1 cellular context compared by ENCODE assay signal in the genomic region with DNA sequence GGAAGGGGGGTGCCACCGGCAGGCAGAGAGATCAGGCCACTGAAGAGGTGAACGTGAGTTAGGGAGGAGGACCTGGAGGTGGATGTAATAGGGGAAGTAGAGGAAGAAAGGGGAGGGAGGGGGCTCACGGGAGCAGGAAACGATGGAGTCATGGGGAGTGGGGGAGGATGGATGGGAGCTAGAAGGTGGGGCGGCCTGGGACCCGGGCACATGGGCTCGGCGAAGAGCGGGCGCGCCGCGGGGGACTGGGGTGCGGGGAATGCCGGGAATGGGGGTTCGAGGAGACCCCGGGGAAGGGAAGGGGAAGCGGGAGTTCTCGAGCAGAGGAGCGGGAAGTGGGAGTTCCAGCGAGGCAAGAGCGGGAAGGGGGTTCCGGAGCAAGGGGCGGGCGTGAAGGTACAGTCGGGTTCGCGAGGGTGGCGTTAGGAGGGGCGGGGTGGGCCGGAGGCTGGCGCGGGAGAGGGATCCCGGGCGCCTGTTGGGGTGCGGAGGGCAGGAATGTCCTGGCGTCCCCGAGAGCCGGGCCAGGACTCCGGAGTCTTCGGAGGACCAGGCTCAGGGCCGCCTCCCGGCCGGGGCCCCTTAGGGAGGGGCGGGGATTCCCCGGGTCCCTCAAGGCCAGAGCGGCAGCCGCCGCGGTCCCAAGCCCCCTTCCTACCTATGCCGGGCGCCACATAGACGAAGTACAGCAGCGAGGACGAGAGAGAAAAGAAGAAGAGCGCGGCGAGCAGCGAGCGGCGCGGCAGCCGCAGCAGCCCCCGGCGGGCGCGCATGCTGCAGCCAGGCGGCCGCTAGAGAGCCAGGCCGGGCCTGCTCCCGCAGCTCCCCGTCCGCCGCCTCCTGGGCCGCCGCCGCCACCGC.
A peak's percentile ranks its signal among the peaks of the same experiment; 100 is the strongest.
TF ChIP-seq lines count a peak whose summit lies in the region.

No MANE protein-coding gene starts in this region.

TF ChIP-seq in HepG2, 621 proteins besides CTCF, POLR2A, EP300 and RAD21 (continued from another document and continues in another):
- TF ChIP-seq, protein P1, sequence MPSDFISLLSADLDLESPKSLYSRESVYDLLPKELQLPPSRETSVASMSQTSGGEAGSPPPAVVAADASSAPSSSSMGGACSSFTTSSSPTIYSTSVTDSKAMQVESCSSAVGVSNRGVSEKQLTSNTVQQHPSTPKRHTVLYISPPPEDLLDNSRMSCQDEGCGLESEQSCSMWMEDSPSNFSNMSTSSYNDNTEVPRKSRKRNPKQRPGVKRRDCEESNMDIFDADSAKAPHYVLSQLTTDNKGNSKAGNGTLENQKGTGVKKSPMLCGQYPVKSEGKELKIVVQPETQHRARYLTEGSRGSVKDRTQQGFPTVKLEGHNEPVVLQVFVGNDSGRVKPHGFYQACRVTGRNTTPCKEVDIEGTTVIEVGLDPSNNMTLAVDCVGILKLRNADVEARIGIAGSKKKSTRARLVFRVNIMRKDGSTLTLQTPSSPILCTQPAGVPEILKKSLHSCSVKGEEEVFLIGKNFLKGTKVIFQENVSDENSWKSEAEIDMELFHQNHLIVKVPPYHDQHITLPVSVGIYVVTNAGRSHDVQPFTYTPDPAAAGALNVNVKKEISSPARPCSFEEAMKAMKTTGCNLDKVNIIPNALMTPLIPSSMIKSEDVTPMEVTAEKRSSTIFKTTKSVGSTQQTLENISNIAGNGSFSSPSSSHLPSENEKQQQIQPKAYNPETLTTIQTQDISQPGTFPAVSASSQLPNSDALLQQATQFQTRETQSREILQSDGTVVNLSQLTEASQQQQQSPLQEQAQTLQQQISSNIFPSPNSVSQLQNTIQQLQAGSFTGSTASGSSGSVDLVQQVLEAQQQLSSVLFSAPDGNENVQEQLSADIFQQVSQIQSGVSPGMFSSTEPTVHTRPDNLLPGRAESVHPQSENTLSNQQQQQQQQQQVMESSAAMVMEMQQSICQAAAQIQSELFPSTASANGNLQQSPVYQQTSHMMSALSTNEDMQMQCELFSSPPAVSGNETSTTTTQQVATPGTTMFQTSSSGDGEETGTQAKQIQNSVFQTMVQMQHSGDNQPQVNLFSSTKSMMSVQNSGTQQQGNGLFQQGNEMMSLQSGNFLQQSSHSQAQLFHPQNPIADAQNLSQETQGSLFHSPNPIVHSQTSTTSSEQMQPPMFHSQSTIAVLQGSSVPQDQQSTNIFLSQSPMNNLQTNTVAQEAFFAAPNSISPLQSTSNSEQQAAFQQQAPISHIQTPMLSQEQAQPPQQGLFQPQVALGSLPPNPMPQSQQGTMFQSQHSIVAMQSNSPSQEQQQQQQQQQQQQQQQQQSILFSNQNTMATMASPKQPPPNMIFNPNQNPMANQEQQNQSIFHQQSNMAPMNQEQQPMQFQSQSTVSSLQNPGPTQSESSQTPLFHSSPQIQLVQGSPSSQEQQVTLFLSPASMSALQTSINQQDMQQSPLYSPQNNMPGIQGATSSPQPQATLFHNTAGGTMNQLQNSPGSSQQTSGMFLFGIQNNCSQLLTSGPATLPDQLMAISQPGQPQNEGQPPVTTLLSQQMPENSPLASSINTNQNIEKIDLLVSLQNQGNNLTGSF (CRISPR knock-in tag; IDR thresholded peaks at IDR 0.05) = peak; percentile 73; the same call in 1 of the 2 replicates
- TF ChIP-seq, protein P2, sequence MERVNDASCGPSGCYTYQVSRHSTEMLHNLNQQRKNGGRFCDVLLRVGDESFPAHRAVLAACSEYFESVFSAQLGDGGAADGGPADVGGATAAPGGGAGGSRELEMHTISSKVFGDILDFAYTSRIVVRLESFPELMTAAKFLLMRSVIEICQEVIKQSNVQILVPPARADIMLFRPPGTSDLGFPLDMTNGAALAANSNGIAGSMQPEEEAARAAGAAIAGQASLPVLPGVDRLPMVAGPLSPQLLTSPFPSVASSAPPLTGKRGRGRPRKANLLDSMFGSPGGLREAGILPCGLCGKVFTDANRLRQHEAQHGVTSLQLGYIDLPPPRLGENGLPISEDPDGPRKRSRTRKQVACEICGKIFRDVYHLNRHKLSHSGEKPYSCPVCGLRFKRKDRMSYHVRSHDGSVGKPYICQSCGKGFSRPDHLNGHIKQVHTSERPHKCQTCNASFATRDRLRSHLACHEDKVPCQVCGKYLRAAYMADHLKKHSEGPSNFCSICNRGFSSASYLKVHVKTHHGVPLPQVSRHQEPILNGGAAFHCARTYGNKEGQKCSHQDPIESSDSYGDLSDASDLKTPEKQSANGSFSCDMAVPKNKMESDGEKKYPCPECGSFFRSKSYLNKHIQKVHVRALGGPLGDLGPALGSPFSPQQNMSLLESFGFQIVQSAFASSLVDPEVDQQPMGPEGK (CRISPR knock-in tag; IDR thresholded peaks at IDR 0.05) = peak; percentile 30; the same call in 1 of the 2 replicates
- TF ChIP-seq ZNF775 (CRISPR knock-in tag; IDR thresholded peaks at IDR 0.05; ENCODE audit: borderline replicate concordance) = no peak
- TF ChIP-seq, protein P3, sequence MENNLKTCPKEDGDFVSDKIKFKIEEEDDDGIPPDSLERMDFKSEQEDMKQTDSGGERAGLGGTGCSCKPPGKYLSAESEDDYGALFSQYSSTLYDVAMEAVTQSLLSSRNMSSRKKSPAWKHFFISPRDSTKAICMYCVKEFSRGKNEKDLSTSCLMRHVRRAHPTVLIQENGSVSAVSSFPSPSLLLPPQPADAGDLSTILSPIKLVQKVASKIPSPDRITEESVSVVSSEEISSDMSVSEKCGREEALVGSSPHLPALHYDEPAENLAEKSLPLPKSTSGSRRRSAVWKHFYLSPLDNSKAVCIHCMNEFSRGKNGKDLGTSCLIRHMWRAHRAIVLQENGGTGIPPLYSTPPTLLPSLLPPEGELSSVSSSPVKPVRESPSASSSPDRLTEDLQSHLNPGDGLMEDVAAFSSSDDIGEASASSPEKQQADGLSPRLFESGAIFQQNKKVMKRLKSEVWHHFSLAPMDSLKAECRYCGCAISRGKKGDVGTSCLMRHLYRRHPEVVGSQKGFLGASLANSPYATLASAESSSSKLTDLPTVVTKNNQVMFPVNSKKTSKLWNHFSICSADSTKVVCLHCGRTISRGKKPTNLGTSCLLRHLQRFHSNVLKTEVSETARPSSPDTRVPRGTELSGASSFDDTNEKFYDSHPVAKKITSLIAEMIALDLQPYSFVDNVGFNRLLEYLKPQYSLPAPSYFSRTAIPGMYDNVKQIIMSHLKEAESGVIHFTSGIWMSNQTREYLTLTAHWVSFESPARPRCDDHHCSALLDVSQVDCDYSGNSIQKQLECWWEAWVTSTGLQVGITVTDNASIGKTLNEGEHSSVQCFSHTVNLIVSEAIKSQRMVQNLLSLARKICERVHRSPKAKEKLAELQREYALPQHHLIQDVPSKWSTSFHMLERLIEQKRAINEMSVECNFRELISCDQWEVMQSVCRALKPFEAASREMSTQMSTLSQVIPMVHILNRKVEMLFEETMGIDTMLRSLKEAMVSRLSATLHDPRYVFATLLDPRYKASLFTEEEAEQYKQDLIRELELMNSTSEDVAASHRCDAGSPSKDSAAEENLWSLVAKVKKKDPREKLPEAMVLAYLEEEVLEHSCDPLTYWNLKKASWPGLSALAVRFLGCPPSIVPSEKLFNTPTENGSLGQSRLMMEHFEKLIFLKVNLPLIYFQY (CRISPR knock-in tag; IDR thresholded peaks at IDR 0.05; ENCODE audit: borderline replicate concordance) = no peak
- TF ChIP-seq KAT7 (CRISPR knock-in tag; IDR thresholded peaks at IDR 0.05; ENCODE audit: borderline replicate concordance) = peak; percentile 62; the same call in 1 of the 2 replicates
- peak; percentile 93 for TF ChIP-seq TOPORS (CRISPR knock-in tag; IDR thresholded peaks at IDR 0.05)
- TF ChIP-seq HNRNPH1 (optimal IDR thresholded peaks at IDR 0.05; ENCODE audit: low read depth, low read length) = no peak
- TF ChIP-seq ZNF562 (CRISPR knock-in tag; IDR thresholded peaks at IDR 0.05; ENCODE audit: borderline replicate concordance) = no peak
- TF ChIP-seq MZF1 (CRISPR knock-in tag; IDR thresholded peaks at IDR 0.05; ENCODE audit: borderline replicate concordance) = peak; percentile 85; the same call in 1 of the 2 replicates
- TF ChIP-seq ZNF326 (CRISPR knock-in tag; IDR thresholded peaks at IDR 0.05; ENCODE audit: borderline replicate concordance) = no peak
- no peak; the same call in 1 of the 2 replicates for TF ChIP-seq SPEN (CRISPR knock-in tag; IDR thresholded peaks at IDR 0.05; ENCODE audit: low read depth)
- TF ChIP-seq, protein P4, sequence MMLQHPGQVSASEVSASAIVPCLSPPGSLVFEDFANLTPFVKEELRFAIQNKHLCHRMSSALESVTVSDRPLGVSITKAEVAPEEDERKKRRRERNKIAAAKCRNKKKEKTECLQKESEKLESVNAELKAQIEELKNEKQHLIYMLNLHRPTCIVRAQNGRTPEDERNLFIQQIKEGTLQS (CRISPR knock-in tag; IDR thresholded peaks at IDR 0.05) = no peak
- TF ChIP-seq, protein P5, sequence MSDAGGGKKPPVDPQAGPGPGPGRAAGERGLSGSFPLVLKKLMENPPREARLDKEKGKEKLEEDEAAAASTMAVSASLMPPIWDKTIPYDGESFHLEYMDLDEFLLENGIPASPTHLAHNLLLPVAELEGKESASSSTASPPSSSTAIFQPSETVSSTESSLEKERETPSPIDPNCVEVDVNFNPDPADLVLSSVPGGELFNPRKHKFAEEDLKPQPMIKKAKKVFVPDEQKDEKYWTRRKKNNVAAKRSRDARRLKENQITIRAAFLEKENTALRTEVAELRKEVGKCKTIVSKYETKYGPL (CRISPR knock-in tag; IDR thresholded peaks at IDR 0.05) = no peak
- TF ChIP-seq, protein P6, sequence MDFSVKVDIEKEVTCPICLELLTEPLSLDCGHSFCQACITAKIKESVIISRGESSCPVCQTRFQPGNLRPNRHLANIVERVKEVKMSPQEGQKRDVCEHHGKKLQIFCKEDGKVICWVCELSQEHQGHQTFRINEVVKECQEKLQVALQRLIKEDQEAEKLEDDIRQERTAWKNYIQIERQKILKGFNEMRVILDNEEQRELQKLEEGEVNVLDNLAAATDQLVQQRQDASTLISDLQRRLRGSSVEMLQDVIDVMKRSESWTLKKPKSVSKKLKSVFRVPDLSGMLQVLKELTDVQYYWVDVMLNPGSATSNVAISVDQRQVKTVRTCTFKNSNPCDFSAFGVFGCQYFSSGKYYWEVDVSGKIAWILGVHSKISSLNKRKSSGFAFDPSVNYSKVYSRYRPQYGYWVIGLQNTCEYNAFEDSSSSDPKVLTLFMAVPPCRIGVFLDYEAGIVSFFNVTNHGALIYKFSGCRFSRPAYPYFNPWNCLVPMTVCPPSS (IDR thresholded peaks at IDR 0.05) = no peak
- no peak for TF ChIP-seq NR2C2 (CRISPR knock-in tag; IDR thresholded peaks at IDR 0.05; ENCODE audit: borderline replicate concordance)
- TF ChIP-seq, protein P7, sequence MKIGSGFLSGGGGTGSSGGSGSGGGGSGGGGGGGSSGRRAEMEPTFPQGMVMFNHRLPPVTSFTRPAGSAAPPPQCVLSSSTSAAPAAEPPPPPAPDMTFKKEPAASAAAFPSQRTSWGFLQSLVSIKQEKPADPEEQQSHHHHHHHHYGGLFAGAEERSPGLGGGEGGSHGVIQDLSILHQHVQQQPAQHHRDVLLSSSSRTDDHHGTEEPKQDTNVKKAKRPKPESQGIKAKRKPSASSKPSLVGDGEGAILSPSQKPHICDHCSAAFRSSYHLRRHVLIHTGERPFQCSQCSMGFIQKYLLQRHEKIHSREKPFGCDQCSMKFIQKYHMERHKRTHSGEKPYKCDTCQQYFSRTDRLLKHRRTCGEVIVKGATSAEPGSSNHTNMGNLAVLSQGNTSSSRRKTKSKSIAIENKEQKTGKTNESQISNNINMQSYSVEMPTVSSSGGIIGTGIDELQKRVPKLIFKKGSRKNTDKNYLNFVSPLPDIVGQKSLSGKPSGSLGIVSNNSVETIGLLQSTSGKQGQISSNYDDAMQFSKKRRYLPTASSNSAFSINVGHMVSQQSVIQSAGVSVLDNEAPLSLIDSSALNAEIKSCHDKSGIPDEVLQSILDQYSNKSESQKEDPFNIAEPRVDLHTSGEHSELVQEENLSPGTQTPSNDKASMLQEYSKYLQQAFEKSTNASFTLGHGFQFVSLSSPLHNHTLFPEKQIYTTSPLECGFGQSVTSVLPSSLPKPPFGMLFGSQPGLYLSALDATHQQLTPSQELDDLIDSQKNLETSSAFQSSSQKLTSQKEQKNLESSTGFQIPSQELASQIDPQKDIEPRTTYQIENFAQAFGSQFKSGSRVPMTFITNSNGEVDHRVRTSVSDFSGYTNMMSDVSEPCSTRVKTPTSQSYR (CRISPR knock-in tag; IDR thresholded peaks at IDR 0.05; ENCODE audit: borderline replicate concordance) = peak; percentile 6; the same call in 1 of the 2 replicates
- no peak for TF ChIP-seq ZNF652 (CRISPR knock-in tag; IDR thresholded peaks at IDR 0.05; ENCODE audit: borderline replicate concordance, low read depth)
- TF ChIP-seq, protein P8, sequence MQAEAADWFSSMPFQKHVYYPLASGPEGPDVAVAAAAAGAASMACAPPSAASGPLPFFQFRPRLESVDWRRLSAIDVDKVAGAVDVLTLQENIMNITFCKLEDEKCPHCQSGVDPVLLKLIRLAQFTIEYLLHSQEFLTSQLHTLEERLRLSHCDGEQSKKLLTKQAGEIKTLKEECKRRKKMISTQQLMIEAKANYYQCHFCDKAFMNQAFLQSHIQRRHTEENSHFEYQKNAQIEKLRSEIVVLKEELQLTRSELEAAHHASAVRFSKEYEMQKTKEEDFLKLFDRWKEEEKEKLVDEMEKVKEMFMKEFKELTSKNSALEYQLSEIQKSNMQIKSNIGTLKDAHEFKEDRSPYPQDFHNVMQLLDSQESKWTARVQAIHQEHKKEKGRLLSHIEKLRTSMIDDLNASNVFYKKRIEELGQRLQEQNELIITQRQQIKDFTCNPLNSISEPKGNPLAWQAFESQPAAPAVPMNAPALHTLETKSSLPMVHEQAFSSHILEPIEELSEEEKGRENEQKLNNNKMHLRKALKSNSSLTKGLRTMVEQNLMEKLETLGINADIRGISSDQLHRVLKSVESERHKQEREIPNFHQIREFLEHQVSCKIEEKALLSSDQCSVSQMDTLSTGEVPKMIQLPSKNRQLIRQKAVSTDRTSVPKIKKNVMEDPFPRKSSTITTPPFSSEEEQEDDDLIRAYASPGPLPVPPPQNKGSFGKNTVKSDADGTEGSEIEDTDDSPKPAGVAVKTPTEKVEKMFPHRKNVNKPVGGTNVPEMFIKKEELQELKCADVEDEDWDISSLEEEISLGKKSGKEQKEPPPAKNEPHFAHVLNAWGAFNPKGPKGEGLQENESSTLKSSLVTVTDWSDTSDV (CRISPR knock-in tag; IDR thresholded peaks at IDR 0.05) = peak; percentile 79; the same call in 1 of the 2 replicates
- peak; percentile 85 for TF ChIP-seq ASH2L (IDR thresholded peaks at IDR 0.05; ENCODE audit: insufficient read length, low read depth, low read length)
- TF ChIP-seq ZFY (CRISPR knock-in tag; IDR thresholded peaks at IDR 0.05) = peak; percentile 85
- TF ChIP-seq, protein P9, sequence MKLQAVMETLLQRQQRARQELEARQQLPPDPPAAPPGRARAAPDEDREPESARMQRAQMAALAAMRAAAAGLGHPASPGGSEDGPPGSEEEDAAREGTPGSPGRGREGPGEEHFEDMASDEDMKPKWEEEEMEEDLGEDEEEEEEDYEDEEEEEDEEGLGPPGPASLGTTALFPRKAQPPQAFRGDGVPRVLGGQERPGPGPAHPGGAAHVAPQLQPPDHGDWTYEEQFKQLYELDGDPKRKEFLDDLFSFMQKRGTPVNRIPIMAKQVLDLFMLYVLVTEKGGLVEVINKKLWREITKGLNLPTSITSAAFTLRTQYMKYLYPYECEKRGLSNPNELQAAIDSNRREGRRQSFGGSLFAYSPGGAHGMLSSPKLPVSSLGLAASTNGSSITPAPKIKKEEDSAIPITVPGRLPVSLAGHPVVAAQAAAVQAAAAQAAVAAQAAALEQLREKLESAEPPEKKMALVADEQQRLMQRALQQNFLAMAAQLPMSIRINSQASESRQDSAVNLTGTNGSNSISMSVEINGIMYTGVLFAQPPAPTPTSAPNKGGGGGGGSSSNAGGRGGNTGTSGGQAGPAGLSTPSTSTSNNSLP (IDR thresholded peaks at IDR 0.05; ENCODE audit: low read depth, low read length) = no peak
- TF ChIP-seq ZC3H4 (CRISPR knock-in tag; IDR thresholded peaks at IDR 0.05; ENCODE audit: borderline replicate concordance) = no peak
- peak; percentile 88 for TF ChIP-seq RBFOX2 (IDR thresholded peaks at IDR 0.05; ENCODE audit: low read depth, low read length)
- peak; percentile 47; the same call in 1 of the 2 replicates for TF ChIP-seq ZNF790 (CRISPR knock-in tag; IDR thresholded peaks at IDR 0.05; ENCODE audit: borderline replicate concordance)
- TF ChIP-seq ZBTB7A (CRISPR knock-in tag; IDR thresholded peaks at IDR 0.05) = no peak
- TF ChIP-seq, protein P10, sequence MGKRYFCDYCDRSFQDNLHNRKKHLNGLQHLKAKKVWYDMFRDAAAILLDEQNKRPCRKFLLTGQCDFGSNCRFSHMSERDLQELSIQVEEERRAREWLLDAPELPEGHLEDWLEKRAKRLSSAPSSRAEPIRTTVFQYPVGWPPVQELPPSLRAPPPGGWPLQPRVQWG (CRISPR knock-in tag; IDR thresholded peaks at IDR 0.05; ENCODE audit: borderline replicate concordance, low read depth) = no peak
